8 cellular contexts compared by ENCODE assay signal in the genomic region with DNA sequence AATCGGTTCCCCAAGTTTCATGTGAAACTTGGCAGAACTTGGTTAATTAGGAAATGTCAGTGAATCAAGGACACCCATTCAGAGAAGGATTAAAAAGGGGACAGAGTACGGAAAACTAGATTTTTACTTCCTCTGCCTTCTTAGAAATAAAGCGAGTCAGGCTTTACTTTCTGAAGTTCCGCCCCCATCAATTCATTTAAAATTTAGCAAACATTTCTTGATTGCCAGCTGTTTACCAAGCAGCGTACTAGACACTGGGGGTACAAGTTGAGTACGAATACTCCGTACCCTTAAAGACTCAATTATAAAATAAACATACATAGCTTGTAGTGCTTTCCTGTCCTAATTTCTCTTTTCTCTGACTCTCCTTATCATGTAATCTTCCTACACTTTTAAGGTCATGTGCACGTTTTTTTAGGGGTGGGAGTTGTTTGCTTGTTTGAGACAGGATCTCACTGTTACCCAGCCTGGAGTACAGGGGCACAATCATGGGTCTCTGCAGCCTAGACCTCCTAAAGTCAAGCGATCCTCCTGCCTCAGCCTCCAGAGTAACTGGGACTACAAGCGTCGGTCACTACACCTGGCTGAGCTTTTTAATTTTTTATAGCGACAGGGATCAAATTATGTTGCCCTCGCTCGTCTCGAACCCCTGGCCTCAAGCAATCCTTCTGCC. TPM values are rescaled to one million over a fixed set of nuclear protein-coding genes. Genes with fewer than 3 reads are reported as not detected.
DNase-seq lines count a peak whose midpoint lies in the region; ATAC-seq and TF ChIP-seq lines count a peak whose summit lies in the region.

No MANE protein-coding gene starts in this region.

- DNase-seq in activated naive CD4-positive, alpha-beta T cell treated with anti-CD3 and anti-CD28 coated beads for 36 hours: no peak
- no peak for DNase-seq in activated naive CD4-positive, alpha-beta T cell treated with Interleukin-2 at 50 U/mL for 16 hours
- no peak for DNase-seq in activated naive CD8-positive, alpha-beta T cell treated with anti-CD3 and anti-CD28 coated beads for 36 hours
- no peak for DNase-seq in right lobe of liver
- DNase-seq in thyroid gland: no peak
- no peak for DNase-seq in DMS53 treated with DMSO at 0.1 percent for 48 hours (lab: John Stamatoyannopoulos, UW; ENCODE audit: unreplicated experiment)
- no peak for DNase-seq in retina

- H3K9me3 ChIP-seq in right lobe of liver: no peaks in the 10 kb centered on the region
- H3K9me3 ChIP-seq in thyroid gland: no peaks in the 10 kb centered on the region

- ATAC-seq in right lobe of liver (no peak), GM21447 (IDR thresholded peaks at IDR 0.05; ENCODE audit: unreplicated experiment) (no peak)

- TF ChIP-seq POLR2A in right lobe of liver (IDR thresholded peaks at IDR 0.05) (no peak), thyroid gland (IDR thresholded peaks at IDR 0.05) (no peak)

- H3K4me3 ChIP-seq in right lobe of liver: peak overlapping the region in 2 of 3 donors; percentile 28 to 41
- no peak overlapping the region for H3K4me3 ChIP-seq in thyroid gland (replicated peaks in 1 of 3)

- no peaks in the 10 kb centered on the region for H3K27me3 ChIP-seq in right lobe of liver
- no peaks in the 10 kb centered on the region for H3K27me3 ChIP-seq in thyroid gland

- 55% methylated on average over 14 of the region's 15 CpGs for WGBS in right lobe of liver (ENCODE audit: insufficient coverage, low coverage, low lambda C conversion rate, missing lambda C conversion rate)
- 65% methylated on average over 15 of the region's 15 CpGs for WGBS in thyroid gland, 2 donors

- peak overlapping the region; percentile 98 for H3K4me3 Mint-ChIP-seq in activated naive CD4-positive, alpha-beta T cell treated with anti-CD3 and anti-CD28 coated beads for 36 hours
- H3K4me3 Mint-ChIP-seq in activated naive CD8-positive, alpha-beta T cell treated with anti-CD3 and anti-CD28 coated beads for 36 hours: peak overlapping the region; percentile 48

- peaks cover 0 to 22% (median 7%) of the 10 kb centered on the region in 4 donors for H3K4me1 ChIP-seq in right lobe of liver
- peaks cover 10 to 21% of the 10 kb centered on the region in 2 donors for H3K4me1 ChIP-seq in thyroid gland

- TF ChIP-seq CTCF in right lobe of liver (IDR thresholded peaks at IDR 0.05) (peak in 2 of 4 donors; percentile 76 to 82), thyroid gland (IDR thresholded peaks at IDR 0.05) (peak in 4 of 6 experiments; percentile 39 to 60 (median 57))

- no peak overlapping the region for H3K27ac Mint-ChIP-seq in activated naive CD4-positive, alpha-beta T cell treated with anti-CD3 and anti-CD28 coated beads for 36 hours
- H3K27ac Mint-ChIP-seq in activated naive CD8-positive, alpha-beta T cell treated with anti-CD3 and anti-CD28 coated beads for 36 hours: peak overlapping the region; percentile 68

- H3K4me1 Mint-ChIP-seq in activated naive CD4-positive, alpha-beta T cell treated with anti-CD3 and anti-CD28 coated beads for 36 hours (ENCODE audit: low read depth): peaks cover 26% of the 10 kb centered on the region
- peaks cover 27% of the 10 kb centered on the region for H3K4me1 Mint-ChIP-seq in activated naive CD8-positive, alpha-beta T cell treated with anti-CD3 and anti-CD28 coated beads for 36 hours

- H3K36me3 Mint-ChIP-seq in activated naive CD4-positive, alpha-beta T cell treated with anti-CD3 and anti-CD28 coated beads for 36 hours (ENCODE audit: low read depth): peaks cover 2% of the 10 kb centered on the region
- H3K36me3 Mint-ChIP-seq in activated naive CD8-positive, alpha-beta T cell treated with anti-CD3 and anti-CD28 coated beads for 36 hours: no peaks in the 10 kb centered on the region

- no peaks in the 10 kb centered on the region for H3K27me3 Mint-ChIP-seq in activated naive CD4-positive, alpha-beta T cell treated with anti-CD3 and anti-CD28 coated beads for 36 hours (ENCODE audit: low read depth)
- H3K27me3 Mint-ChIP-seq in activated naive CD8-positive, alpha-beta T cell treated with anti-CD3 and anti-CD28 coated beads for 36 hours: peaks cover 10% of the 10 kb centered on the region

- CTCF ChIA-PET in activated naive CD4-positive, alpha-beta T cell treated with anti-CD3 and anti-CD28 coated beads for 36 hours (lab: Charles Lee): interaction anchor here (0.7 to 2.0 kb wide), 15 partner anchors 8 to 146 kb away, joined by 3 to 10 read pairs (median 3); no protein-coding TSS in a partner anchor

- intact Hi-C loops in activated naive CD4-positive, alpha-beta T cell treated with anti-CD3 and anti-CD28 coated beads for 36 hours (cut with micrococcal nuclease): loop anchor here (1.0 to 5.0 kb wide), 16 partner anchors 21 to 643 kb away; a partner anchor contains a TSS
- intact Hi-C loops in right lobe of liver (cut with DNase I): no loop called here
- intact Hi-C loops in thyroid gland (cut with DNase I): loop anchor here (5.0 kb wide), 1 partner anchor 134 kb away; no protein-coding TSS in a partner anchor

- H3K36me3 ChIP-seq in right lobe of liver (no peaks in the 10 kb centered on the region), thyroid gland (no peaks in the 10 kb centered on the region)

- H3K9me3 Mint-ChIP-seq in activated naive CD4-positive, alpha-beta T cell treated with anti-CD3 and anti-CD28 coated beads for 36 hours: no peaks in the 10 kb centered on the region
- H3K9me3 Mint-ChIP-seq in activated naive CD8-positive, alpha-beta T cell treated with anti-CD3 and anti-CD28 coated beads for 36 hours: no peaks in the 10 kb centered on the region

- H3K27ac ChIP-seq in right lobe of liver (peak overlapping the region in 2 of 3 donors; percentile 39 to 62), thyroid gland (no peak overlapping the region)

RNA-seq across cellular contexts. Expression of a gene that starts 0.7 kb away (rescaled TPM):
- total RNA-seq in activated naive CD4-positive, alpha-beta T cell treated with anti-CD3 and anti-CD28 coated beads for 36 hours: 10 to 100 TPM; 34.5 to 37.2 TPM
- 10 to 100 TPM; 31.4 to 31.7 TPM for total RNA-seq in activated naive CD8-positive, alpha-beta T cell treated with anti-CD3 and anti-CD28 coated beads for 36 hours
- total RNA-seq in right lobe of liver (10 to 100 TPM; 13.4 to 25.3 (median 17.4) TPM), thyroid gland (10 to 100 TPM; 42.7 to 72.3 (median 47.4) TPM)

Comparison
In these comparisons a context has a peak if more than half of its experiments do, and no peak if none do; other contexts are left out.
1. H3K27ac ChIP-seq: peak in right lobe of liver (2 of 3); none in thyroid gland (0 of 3).
2. H3K4me3 ChIP-seq: peak in right lobe of liver (2 of 3); none in thyroid gland (0 of 3).
3. intact Hi-C loops: an anchor here in activated naive CD4-positive, alpha-beta T cell treated with anti-CD3 and anti-CD28 coated beads for 36 hours (1.0 to 5.0 kb wide) and thyroid gland (5.0 kb wide); none called in right lobe of liver.